Comparison of ENCODE assay signal across 13 cellular contexts in genomic region chr20:12838261-12838866, GRCh38.
A peak's percentile ranks its signal among the peaks of the same experiment; 100 is the strongest.
DNase-seq lines count a peak whose midpoint lies in the region; ATAC-seq and TF ChIP-seq lines count a peak whose summit lies in the region.
"Had no signal": no experiment of that assay in that cellular context is flagged by ENCODE, and none has a peak within 500 bp of the region (broad histone marks: within the 10 kb centered on the region; RNA-seq: fewer than 3 reads in every experiment).

No MANE protein-coding gene starts in this region.

- dilution Hi-C loops in mammary epithelial cell (cut with HindIII; ENCODE audit: low sequenced_read_pairs): no loop called here

- no peaks in the 10 kb centered on the region for H3K9me3 ChIP-seq in Karpas-422 (ENCODE audit: low read length)
- H3K9me3 ChIP-seq in mammary epithelial cell (replicated peaks; ENCODE audit: insufficient read depth, low read length): no peaks in the 10 kb centered on the region
- H3K9me3 ChIP-seq: gastrocnemius medialis, Peyer's patch, uterus had no signal

- H4K20me1 ChIP-seq in Karpas-422 (ENCODE audit: insufficient read depth, low read depth, low read length) (no peaks in the 10 kb centered on the region), mammary epithelial cell (ENCODE audit: insufficient read depth, low read length) (no peaks in the 10 kb centered on the region)

- no peaks in the 10 kb centered on the region for H3K9me2 ChIP-seq in Karpas-422 (replicated peaks; ENCODE audit: insufficient read depth, low read length)

- peak; percentile 2 for DNase-seq in activated CD8-positive, alpha-beta T cell treated with anti-CD3 and anti-CD28 coated beads for 36 hours
- no peak for DNase-seq in activated CD8-positive, alpha-beta T cell treated with anti-CD3 and anti-CD28 coated beads, Interleukin-2, amount 10 ng/mL, durations not matched to agents 7 days and 5 days
- DNase-seq in Karpas-422 (peak; percentile 43), mammary epithelial cell (no peak), retinal pigment epithelial cell (ENCODE audit: low read depth) (no peak), NCI-H128 (lab: John Stamatoyannopoulos, UW; ENCODE audit: unreplicated experiment) (no peak)
- DNase-seq: gastrocnemius medialis, GOT3, left ventricle myocardium superior, Peyer's patch, uterus had no signal

- H3K4me1 Mint-ChIP-seq in activated CD8-positive, alpha-beta T cell treated with anti-CD3 and anti-CD28 coated beads for 36 hours (ENCODE audit: low read depth): no peaks in the 10 kb centered on the region
- H3K4me1 Mint-ChIP-seq in activated CD8-positive, alpha-beta T cell treated with anti-CD3 and anti-CD28 coated beads, Interleukin-2, amount 10 ng/mL, durations not matched to agents 7 days and 5 days (ENCODE audit: low read depth): no peaks in the 10 kb centered on the region

- intact Hi-C loops in activated CD8-positive, alpha-beta T cell treated with anti-CD3 and anti-CD28 coated beads for 36 hours (cut with micrococcal nuclease): no loop called here
- intact Hi-C loops in mammary epithelial cell (cut with micrococcal nuclease): no loop called here

- no peaks in the 10 kb centered on the region for H3K79me2 ChIP-seq in Karpas-422 (ENCODE audit: low read length)
- no peaks in the 10 kb centered on the region for H3K79me2 ChIP-seq in mammary epithelial cell (ENCODE audit: insufficient read depth, low read length)

- CTCF ChIA-PET in activated CD8-positive, alpha-beta T cell treated with anti-CD3 and anti-CD28 coated beads for 36 hours (lab: Charles Lee): interaction anchor here (0.5 to 2.4 kb wide), 3 partner anchors 10 to 1361 kb away, joined by 3 to 6 read pairs (median 3); no protein-coding TSS in a partner anchor
- CTCF ChIA-PET in activated CD8-positive, alpha-beta T cell treated with anti-CD3 and anti-CD28 coated beads, Interleukin-2, amount 10 ng/mL, durations not matched to agents 7 days and 5 days (lab: Charles Lee): interaction anchor here (1.4 kb wide), 1 partner anchor 10 kb away, joined by 4 read pairs; no protein-coding TSS in a partner anchor
- CTCF ChIA-PET in mammary epithelial cell (lab: Charles Lee; ENCODE audit: low non-redundant PET): interaction anchor here (0.6 kb wide), 1 partner anchor 87 kb away, joined by 4 read pairs; no protein-coding TSS in a partner anchor

- H3K36me3 ChIP-seq in Karpas-422 (ENCODE audit: insufficient read depth, low read length) (no peaks in the 10 kb centered on the region), mammary epithelial cell (ENCODE audit: insufficient read depth, low read length) (no peaks in the 10 kb centered on the region)
- H3K36me3 ChIP-seq: gastrocnemius medialis, Peyer's patch, uterus had no signal

- H2AFZ ChIP-seq in Karpas-422 (ENCODE audit: low read length) (no peak overlapping the region), mammary epithelial cell (ENCODE audit: low read depth, low read length) (no peak overlapping the region)

- no peak for TF ChIP-seq CTCF in activated CD8-positive, alpha-beta T cell treated with anti-CD3 and anti-CD28 coated beads for 36 hours (IDR thresholded peaks at IDR 0.05)
- TF ChIP-seq CTCF in mammary epithelial cell (conservative IDR thresholded peaks at IDR 0.05 in 1 of 2, IDR thresholded peaks at IDR 0.05 in 1 of 2; ENCODE audit: extremely low read depth in 1 of 2, insufficient read depth in 1 of 2, low read depth in 1 of 2, low read length in 2 of 2) (peak; percentile 39 to 43), retinal pigment epithelial cell (conservative IDR thresholded peaks at IDR 0.05; ENCODE audit: low read depth, low read length) (peak; percentile 23)

- no peak overlapping the region for H3K4me3 Mint-ChIP-seq in activated CD8-positive, alpha-beta T cell treated with anti-CD3 and anti-CD28 coated beads for 36 hours
- H3K4me3 Mint-ChIP-seq in activated CD8-positive, alpha-beta T cell treated with anti-CD3 and anti-CD28 coated beads, Interleukin-2, amount 10 ng/mL, durations not matched to agents 7 days and 5 days: no peak overlapping the region

- H3K9ac ChIP-seq in Karpas-422 (ENCODE audit: low read length) (no peak overlapping the region), mammary epithelial cell (ENCODE audit: insufficient read depth, low read length) (no peak overlapping the region)

- WGBS in mammary epithelial cell (ENCODE audit: low coverage, missing lambda C conversion rate): 86% methylated on average over 3 of the region's 3 CpGs

- H3K4me1 ChIP-seq in Karpas-422 (ENCODE audit: low read length): no peaks in the 10 kb centered on the region
- no peaks in the 10 kb centered on the region for H3K4me1 ChIP-seq in mammary epithelial cell (ENCODE audit: insufficient read depth, low read length)
- H3K4me1 ChIP-seq: gastrocnemius medialis, Peyer's patch, uterus had no signal

- no peak for ATAC-seq in activated CD8-positive, alpha-beta T cell treated with anti-CD3 and anti-CD28 coated beads for 36 hours
- no peak for ATAC-seq in activated CD8-positive, alpha-beta T cell treated with anti-CD3 and anti-CD28 coated beads, Interleukin-2, amount 10 ng/mL, durations not matched to agents 7 days and 5 days
- ATAC-seq in HG03039 (IDR thresholded peaks at IDR 0.05; ENCODE audit: unreplicated experiment) (no peak), esophagus mucosa (no peak)
- ATAC-seq: gastrocnemius medialis, left ventricle myocardium superior had no signal

- POLR2A ChIA-PET in activated CD8-positive, alpha-beta T cell treated with anti-CD3 and anti-CD28 coated beads for 36 hours (lab: Charles Lee): no interaction called here
- POLR2A ChIA-PET in activated CD8-positive, alpha-beta T cell treated with anti-CD3 and anti-CD28 coated beads, Interleukin-2, amount 10 ng/mL, durations not matched to agents 7 days and 5 days (lab: Charles Lee): no interaction called here

- in situ Hi-C loops in mammary epithelial cell (cut with MboI; ENCODE audit: low sequenced_read_pairs in 2 of 2): no loop called here

- no peak overlapping the region for H3K27ac ChIP-seq in Karpas-422 (ENCODE audit: low read length)
- no peak overlapping the region for H3K27ac ChIP-seq in mammary epithelial cell (ENCODE audit: insufficient read depth, low read depth, low read length)
- H3K27ac ChIP-seq: gastrocnemius medialis, Peyer's patch, uterus had no signal

- H3K27ac Mint-ChIP-seq in activated CD8-positive, alpha-beta T cell treated with anti-CD3 and anti-CD28 coated beads for 36 hours: no peak overlapping the region
- no peak overlapping the region for H3K27ac Mint-ChIP-seq in activated CD8-positive, alpha-beta T cell treated with anti-CD3 and anti-CD28 coated beads, Interleukin-2, amount 10 ng/mL, durations not matched to agents 7 days and 5 days

- H3K27me3 ChIP-seq in Karpas-422 (ENCODE audit: low read length): no peaks in the 10 kb centered on the region
- peaks cover 2% of the 10 kb centered on the region for H3K27me3 ChIP-seq in mammary epithelial cell (ENCODE audit: insufficient read depth, low read length)
- H3K27me3 ChIP-seq: gastrocnemius medialis, Peyer's patch, uterus had no signal

- H3K9me3 Mint-ChIP-seq in activated CD8-positive, alpha-beta T cell treated with anti-CD3 and anti-CD28 coated beads for 36 hours: no peaks in the 10 kb centered on the region
- no peaks in the 10 kb centered on the region for H3K9me3 Mint-ChIP-seq in activated CD8-positive, alpha-beta T cell treated with anti-CD3 and anti-CD28 coated beads, Interleukin-2, amount 10 ng/mL, durations not matched to agents 7 days and 5 days (ENCODE audit: insufficient read depth)

- no peaks in the 10 kb centered on the region for H3K27me3 Mint-ChIP-seq in activated CD8-positive, alpha-beta T cell treated with anti-CD3 and anti-CD28 coated beads for 36 hours
- no peaks in the 10 kb centered on the region for H3K27me3 Mint-ChIP-seq in activated CD8-positive, alpha-beta T cell treated with anti-CD3 and anti-CD28 coated beads, Interleukin-2, amount 10 ng/mL, durations not matched to agents 7 days and 5 days (ENCODE audit: low read depth)

- H3K36me3 Mint-ChIP-seq in activated CD8-positive, alpha-beta T cell treated with anti-CD3 and anti-CD28 coated beads for 36 hours (ENCODE audit: low read depth): no peaks in the 10 kb centered on the region
- no peaks in the 10 kb centered on the region for H3K36me3 Mint-ChIP-seq in activated CD8-positive, alpha-beta T cell treated with anti-CD3 and anti-CD28 coated beads, Interleukin-2, amount 10 ng/mL, durations not matched to agents 7 days and 5 days (ENCODE audit: low read depth)

- no TSS peak for BruUV-seq in mammary epithelial cell (replicated peaks; lab: Mats Ljungman, UMichigan)

- no peak overlapping the region for H3K4me3 ChIP-seq in Karpas-422 (ENCODE audit: low read length)
- H3K4me3 ChIP-seq in mammary epithelial cell (replicated peaks in 1 of 3; ENCODE audit: insufficient read depth in 1 of 3, low read depth in 2 of 3, low read length in 3 of 3): no peak overlapping the region
- no peak overlapping the region for H3K4me3 ChIP-seq in retinal pigment epithelial cell (ENCODE audit: low read length)
- H3K4me3 ChIP-seq: gastrocnemius medialis, Peyer's patch, uterus had no signal

- no peak overlapping the region for H3K4me2 ChIP-seq in Karpas-422 (ENCODE audit: low read depth, low read length, poor library complexity, severe bottlenecking)
- H3K4me2 ChIP-seq in mammary epithelial cell (ENCODE audit: insufficient read depth, low read depth, low read length): no peak overlapping the region

Comparison
In these comparisons a context has a peak if more than half of its experiments do, and no peak if none do; other contexts are left out.
1. DNase-seq: peak in activated CD8-positive, alpha-beta T cell treated with anti-CD3 and anti-CD28 coated beads for 36 hours (single experiment) and Karpas-422 (single experiment); none in activated CD8-positive, alpha-beta T cell treated with anti-CD3 and anti-CD28 coated beads, Interleukin-2, amount 10 ng/mL, durations not matched to agents 7 days and 5 days (single experiment), mammary epithelial cell (single experiment), retinal pigment epithelial cell (single experiment) and NCI-H128 (single experiment).